35 cellular contexts compared by ENCODE assay signal in genomic region chr9:81915801-81916505, GRCh38. TPM values are rescaled to one million over a fixed set of nuclear protein-coding genes. Genes with fewer than 3 reads are reported as not detected.
"Had no signal": no experiment of that assay in that cellular context is flagged by ENCODE, and none has a peak within 500 bp of the region (broad histone marks: within the 10 kb centered on the region; RNA-seq: fewer than 3 reads in every experiment).

No MANE protein-coding gene starts in this region.

- H3K27me3 Mint-ChIP-seq: activated CD4-positive, alpha-beta memory T cell treated with anti-CD3 and anti-CD28 coated beads, Interleukin-2, amount 10 ng/mL, durations not matched to agents 7 days and 5 days; activated naive CD4-positive, alpha-beta T cell treated with anti-CD3 and anti-CD28 coated beads, Interleukin-2, amount 10 ng/mL, durations not matched to agents 7 days and 5 days; activated T-cell treated with anti-CD3 and anti-CD28 coated beads, Interleukin-2, amount 50 U/mL, for 24 hours; T-helper 17 cell had no signal

- H3K4me1 Mint-ChIP-seq: activated CD4-positive, alpha-beta memory T cell treated with anti-CD3 and anti-CD28 coated beads, Interleukin-2, amount 10 ng/mL, durations not matched to agents 7 days and 5 days; activated naive CD4-positive, alpha-beta T cell treated with anti-CD3 and anti-CD28 coated beads, Interleukin-2, amount 10 ng/mL, durations not matched to agents 7 days and 5 days; stimulated activated memory B cell treated with anti-CD40 and anti-IgM and Interleukin-4, amounts not matched to agents 10 μg/mL and 1 μg/mL and 100 μg/mL, for 72 hours; stimulated activated naive CD8-positive, alpha-beta T cell treated with anti-CD3 and anti-CD28 coated beads, Interleukin-15, amount 100 ng/mL, for 72 hours; T-helper 17 cell had no signal

- H3K9me3 Mint-ChIP-seq: activated T-cell treated with anti-CD3 and anti-CD28 coated beads, Interleukin-2, amount 50 U/mL, for 24 hours; stimulated activated memory B cell treated with anti-CD40 and anti-IgM and Interleukin-4, amounts not matched to agents 10 μg/mL and 1 μg/mL and 100 μg/mL, for 72 hours had no signal

- H3K36me3 Mint-ChIP-seq: activated naive CD4-positive, alpha-beta T cell treated with anti-CD3 and anti-CD28 coated beads, Interleukin-2, amount 10 ng/mL, durations not matched to agents 7 days and 5 days; stimulated activated memory B cell treated with anti-CD40 and anti-IgM and Interleukin-4, amounts not matched to agents 10 μg/mL and 1 μg/mL and 100 μg/mL, for 72 hours had no signal

- DNase-seq: activated CD4-positive, alpha-beta memory T cell treated with anti-CD3 and anti-CD28 coated beads, Interleukin-2, amount 10 ng/mL, durations not matched to agents 7 days and 5 days; activated CD4-positive, alpha-beta T cell treated with anti-CD3 and anti-CD28 coated beads for 48 hours; activated CD8-positive, alpha-beta memory T cell treated with anti-CD3 and anti-CD28 coated beads, Interleukin-2, amount 50 U/mL, for 48 hours; activated gamma-delta T cell; activated naive CD4-positive, alpha-beta T cell treated with anti-CD3 and anti-CD28 coated beads, Interleukin-2, amount 10 ng/mL, durations not matched to agents 7 days and 5 days; activated T-cell treated with anti-CD3 and anti-CD28 coated beads, Interleukin-2, amount 50 U/mL, for 24 hours; effector CD8-positive, alpha-beta T cell; esophagus squamous epithelium; gastrocnemius medialis; islet precursor cell; left cardiac atrium; left ventricle myocardium superior; mucosa of descending colon; pancreas; sigmoid colon; stimulated activated CD4-positive, alpha-beta T cell treated with anti-CD3 and anti-CD28 coated beads, Interleukin-1b, Interleukin-23, amount 100 ng/mL, for 48 hours; stimulated activated CD4-positive, alpha-beta T cell treated with anti-CD3 and anti-CD28 coated beads, Interleukin-4, amount 100 ng/mL, for 4 hours; stimulated activated CD8-positive, alpha-beta memory T cell treated with anti-CD3 and anti-CD28 coated beads, Interleukin-4, amount 100 ng/mL, for 48 hours; stimulated activated naive CD8-positive, alpha-beta T cell treated with anti-CD3 and anti-CD28 coated beads, Interleukin-15, amount 100 ng/mL, for 72 hours; substantia nigra; T-helper 17 cell; T1000; upper lobe of left lung; WERI-Rb-1 had no signal

- H3K27ac Mint-ChIP-seq: activated CD4-positive, alpha-beta memory T cell treated with anti-CD3 and anti-CD28 coated beads, Interleukin-2, amount 10 ng/mL, durations not matched to agents 7 days and 5 days; activated naive CD4-positive, alpha-beta T cell treated with anti-CD3 and anti-CD28 coated beads, Interleukin-2, amount 10 ng/mL, durations not matched to agents 7 days and 5 days; activated T-cell treated with anti-CD3 and anti-CD28 coated beads, Interleukin-2, amount 50 U/mL, for 24 hours; stimulated activated memory B cell treated with anti-CD40 and anti-IgM and Interleukin-4, amounts not matched to agents 10 μg/mL and 1 μg/mL and 100 μg/mL, for 72 hours; stimulated activated naive CD8-positive, alpha-beta T cell treated with anti-CD3 and anti-CD28 coated beads, Interleukin-15, amount 100 ng/mL, for 72 hours; T-helper 17 cell had no signal

- ATAC-seq: activated CD4-positive, CD25-positive, alpha-beta regulatory T cell treated with anti-CD3 and anti-CD28 coated beads, Interleukin-2, amount 50 U/mL, for 24 hours; gastrocnemius medialis; left ventricle myocardium superior; mucosa of descending colon; pancreas; stimulated activated memory B cell treated with anti-CD40 and anti-IgM and Interleukin-4, amounts not matched to agents 10 μg/mL and 1 μg/mL and 100 μg/mL, for 72 hours; stimulated activated naive CD8-positive, alpha-beta T cell treated with anti-CD3 and anti-CD28 coated beads, Interleukin-15, amount 100 ng/mL, for 72 hours; T-helper 17 cell had no signal

- H3K4me3 Mint-ChIP-seq: activated CD4-positive, alpha-beta memory T cell treated with anti-CD3 and anti-CD28 coated beads, Interleukin-2, amount 10 ng/mL, durations not matched to agents 7 days and 5 days; activated naive CD4-positive, alpha-beta T cell treated with anti-CD3 and anti-CD28 coated beads, Interleukin-2, amount 10 ng/mL, durations not matched to agents 7 days and 5 days; activated T-cell treated with anti-CD3 and anti-CD28 coated beads, Interleukin-2, amount 50 U/mL, for 24 hours; stimulated activated memory B cell treated with anti-CD40 and anti-IgM and Interleukin-4, amounts not matched to agents 10 μg/mL and 1 μg/mL and 100 μg/mL, for 72 hours; stimulated activated naive CD8-positive, alpha-beta T cell treated with anti-CD3 and anti-CD28 coated beads, Interleukin-15, amount 100 ng/mL, for 72 hours; T-helper 17 cell had no signal

RNA-seq across cellular contexts. Expression of gene SPATA31D4, which starts 12.3 kb away (rescaled TPM):
- total RNA-seq: activated CD4-positive, alpha-beta memory T cell treated with anti-CD3 and anti-CD28 coated beads, Interleukin-2, amount 10 ng/mL, durations not matched to agents 7 days and 5 days; bronchial epithelial cell; dermis microvascular lymphatic vessel endothelial cell; esophagus squamous epithelium; gastrocnemius medialis; hepatocyte; left cardiac atrium; left ventricle myocardium superior; lung microvascular endothelial cell; mesenteric fat pad; mucosa of descending colon; pancreas; sigmoid colon; smooth muscle cell; T-helper 17 cell; upper lobe of left lung; vagina had no signal
- polyA plus RNA-seq: hepatocyte, neural cell, smooth muscle cell had no signal

RNA-seq across cellular contexts. Expression of gene SPATA31D3, which starts 27.3 kb away (rescaled TPM):
- total RNA-seq: activated CD4-positive, alpha-beta memory T cell treated with anti-CD3 and anti-CD28 coated beads, Interleukin-2, amount 10 ng/mL, durations not matched to agents 7 days and 5 days; bronchial epithelial cell; dermis microvascular lymphatic vessel endothelial cell; esophagus squamous epithelium; gastrocnemius medialis; hepatocyte; left cardiac atrium; left ventricle myocardium superior; lung microvascular endothelial cell; mesenteric fat pad; mucosa of descending colon; pancreas; prostate gland; sigmoid colon; smooth muscle cell; T-helper 17 cell; upper lobe of left lung; vagina had no signal
- polyA plus RNA-seq: hepatocyte, neural cell, pancreas, sigmoid colon, smooth muscle cell had no signal
